9 cellular contexts compared by ENCODE assay signal in the genomic region with DNA sequence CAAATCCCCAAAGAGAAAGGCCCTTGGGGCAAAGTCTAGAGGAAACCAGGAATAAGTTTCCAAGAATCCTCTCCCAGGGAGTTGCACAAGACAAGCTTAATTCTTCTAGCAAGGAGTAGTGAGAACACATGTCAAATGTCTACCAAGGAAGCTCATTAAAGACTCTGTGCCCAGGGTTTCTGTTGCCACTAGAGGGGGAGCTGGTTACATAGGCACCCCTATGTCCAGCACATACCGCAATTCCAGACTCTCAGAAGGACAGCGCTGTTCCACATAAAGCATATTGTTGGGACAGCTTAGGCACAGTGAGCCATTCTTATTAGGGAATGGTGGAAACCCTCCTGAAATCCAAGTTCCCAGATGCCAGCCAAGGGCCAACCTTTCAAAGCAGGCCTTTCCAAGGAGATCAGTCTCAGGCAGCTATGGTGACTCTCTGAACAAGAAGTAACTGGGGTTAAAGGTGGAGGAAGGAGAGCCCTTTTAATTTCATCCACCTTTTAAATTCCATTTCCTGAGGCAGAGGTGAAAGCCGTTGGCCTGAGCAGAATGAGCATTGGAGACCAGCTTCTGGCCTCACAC.
DNase-seq lines count a peak whose midpoint lies in the region; ATAC-seq and TF ChIP-seq lines count a peak whose summit lies in the region.
"Had no signal": no experiment of that assay in that cellular context is flagged by ENCODE, and none has a peak within 500 bp of the region (broad histone marks: within the 10 kb centered on the region; RNA-seq: fewer than 3 reads in every experiment).

No MANE protein-coding gene starts in this region.

- DNase-seq in NCI-H146 (lab: John Stamatoyannopoulos, UW) (peak; percentile 30), NCI-H146 treated with DMSO at 0.1 percent for 48 hours (lab: John Stamatoyannopoulos, UW; ENCODE audit: unreplicated experiment) (no peak), RWPE1 (ENCODE audit: low spot score) (peak; percentile 58), fibroblast of pulmonary artery (ENCODE audit: low read depth) (peak; percentile 74), putamen (ENCODE audit: low spot score) (peak; percentile 21)

- POLR2A ChIA-PET in RWPE1 (lab: Yijun Ruan, JAX; ENCODE audit: low non-redundant PET): no interaction called here

- CTCF ChIA-PET in RWPE1 (lab: Yijun Ruan, JAX): interaction anchor here (0.6 to 1.3 kb wide), 6 partner anchors 14 to 1130 kb away, joined by 3 to 6 read pairs (median 4); no protein-coding TSS in a partner anchor

- TF ChIP-seq CTCF in RWPE1 (conservative IDR thresholded peaks at IDR 0.05; ENCODE audit: low read depth) (peak; percentile 70), fibroblast of pulmonary artery (IDR thresholded peaks at IDR 0.05; ENCODE audit: low read length, missing control alignments) (peak; percentile 64)

- ATAC-seq in GM21737 (IDR thresholded peaks at IDR 0.05; ENCODE audit: unreplicated experiment) (no peak), HG03196 (IDR thresholded peaks at IDR 0.05; ENCODE audit: unreplicated experiment) (no peak), HG03460 (IDR thresholded peaks at IDR 0.05; ENCODE audit: unreplicated experiment) (no peak)

- no peak overlapping the region for H3K4me3 ChIP-seq in fibroblast of pulmonary artery (replicated peaks; ENCODE audit: low read depth, low read length)
- H3K4me3 ChIP-seq: BLaER1 had no signal

- H3K27ac ChIP-seq in RWPE1: no peak overlapping the region
- H3K27ac ChIP-seq: BLaER1 had no signal
